Comparison of ENCODE assay signal across 8 cellular contexts in genomic region chr1:43348809-43349593, GRCh38. TPM values are rescaled to one million over a fixed set of nuclear protein-coding genes. Genes with fewer than 3 reads are reported as not detected.
DNase-seq lines count a peak whose midpoint lies in the region; ATAC-seq and TF ChIP-seq lines count a peak whose summit lies in the region.

No MANE protein-coding gene starts in this region.

- no peak for ATAC-seq in HG02623 (IDR thresholded peaks at IDR 0.05; ENCODE audit: unreplicated experiment)
- no peak for ATAC-seq in HG02588 (IDR thresholded peaks at IDR 0.05; ENCODE audit: unreplicated experiment)

- no peaks in the 10 kb centered on the region for H3K9me3 Mint-ChIP-seq in progenitor cell of endocrine pancreas (ENCODE audit: low read depth)

- in situ Hi-C loops in SK-MEL-5 (cut with HindIII; ENCODE audit: low pct_unique_long_range_greater_than_20kb, low sequenced_read_pairs), result no loop called here
- in situ Hi-C loops in astrocyte of the cerebellum (cut with HindIII; ENCODE audit: low sequenced_read_pairs), result no loop called here

- H3K4me2 ChIP-seq in hepatocyte, result peak overlapping the region; percentile 75

- peaks cover 40% of the 10 kb centered on the region for H3K4me1 Mint-ChIP-seq in progenitor cell of endocrine pancreas (ENCODE audit: low read depth)

- DNase-seq in LHCN-M2 (ENCODE audit: low read depth) (peak; percentile 21), SK-MEL-5 (ENCODE audit: low read depth, low spot score) (peak; percentile 87), astrocyte of the cerebellum (ENCODE audit: low read depth) (no peak), hepatocyte (ENCODE audit: low spot score) (peak; percentile 95), progenitor cell of endocrine pancreas (ENCODE audit: low spot score, unreplicated experiment) (peak; percentile 95)

- peak overlapping the region; percentile 62; the same call in 1 of the 2 replicates for H3K4me3 ChIP-seq in GM08714 (ENCODE audit: low read length)
- H3K4me3 ChIP-seq in astrocyte of the cerebellum (ENCODE audit: low read depth, low read length), result peak overlapping the region; percentile 47
- peak overlapping the region; percentile 30 for H3K4me3 ChIP-seq in hepatocyte

- peak overlapping the region; percentile 86 for H3K4me3 Mint-ChIP-seq in progenitor cell of endocrine pancreas (ENCODE audit: low read depth)

- H3K36me3 ChIP-seq in hepatocyte (replicated peaks; ENCODE audit: insufficient read depth, low read depth), result no peaks in the 10 kb centered on the region

- H2AFZ ChIP-seq in hepatocyte, result peak overlapping the region; percentile 63

- H4K20me1 ChIP-seq in hepatocyte (ENCODE audit: insufficient read depth, poor library complexity, severe bottlenecking), result no peaks in the 10 kb centered on the region

- H3K79me2 ChIP-seq in hepatocyte, result no peaks in the 10 kb centered on the region

- peak overlapping the region; percentile 97 for H3K27ac ChIP-seq in hepatocyte

- peaks cover 17% of the 10 kb centered on the region for H3K4me1 ChIP-seq in hepatocyte (ENCODE audit: insufficient read depth)

- 2% methylated on average over 46 of the region's 72 CpGs for WGBS in hepatocyte (ENCODE audit: low lambda C conversion rate, missing lambda C conversion rate)

- no peaks in the 10 kb centered on the region for H3K36me3 Mint-ChIP-seq in progenitor cell of endocrine pancreas (ENCODE audit: insufficient read depth)

- H3K27me3 Mint-ChIP-seq in progenitor cell of endocrine pancreas, result peaks cover 6% of the 10 kb centered on the region

- TF ChIP-seq CTCF in astrocyte of the cerebellum (IDR thresholded peaks at IDR 0.05; ENCODE audit: low read depth, low read length, missing control alignments), result no peak
- no peak for TF ChIP-seq CTCF in hepatocyte (IDR thresholded peaks at IDR 0.05; ENCODE audit: poor library complexity)
- no peak for TF ChIP-seq CTCF in progenitor cell of endocrine pancreas (IDR thresholded peaks at IDR 0.05; ENCODE audit: unreplicated experiment)

- H3K27me3 ChIP-seq in hepatocyte, result no peaks in the 10 kb centered on the region

- no peaks in the 10 kb centered on the region for H3K9me3 ChIP-seq in hepatocyte (ENCODE audit: low read depth)

- H3K27ac Mint-ChIP-seq in progenitor cell of endocrine pancreas, result peak overlapping the region; percentile 100

- no peaks in the 10 kb centered on the region for H3K9me2 ChIP-seq in hepatocyte (replicated peaks; ENCODE audit: insufficient read depth)

RNA-seq across cellular contexts. Expression of gene CDC20, which starts 9.8 kb away (rescaled TPM):
- total RNA-seq in LHCN-M2 (2014; rRNA removed), result 203 and 206 TPM in 2 replicates
- 108 TPM for polyA plus RNA-seq in LHCN-M2 (2012)
- 46.6 and 51.2 TPM in 2 replicates for total RNA-seq in SK-MEL-5 (2014; rRNA removed; shearing (Covaris generic))
- polyA plus RNA-seq in SK-MEL-5 (2015; cell fraction: cytosol; rRNA removed), result 62.0 and 69.7 TPM in 2 replicates
- 62.9 and 97.6 TPM in 2 replicates for polyA plus RNA-seq in SK-MEL-5 (2015; cell fraction: nucleus; rRNA removed)
- total RNA-seq in hepatocyte, result 12.2 and 13.6 TPM in 2 replicates
- polyA plus RNA-seq in hepatocyte, result 19.7 and 21.5 TPM in 2 replicates
- total RNA-seq in progenitor cell of endocrine pancreas, result 49.4 and 50.9 TPM in 2 replicates

RNA-seq across cellular contexts. Expression of gene MPL, which starts 11.4 kb away (rescaled TPM):
- total RNA-seq in LHCN-M2 (2014; rRNA removed) (not detected in 2 replicates), hepatocyte (not detected in 2 replicates), progenitor cell of endocrine pancreas (0.31 TPM in 1 of 2 replicates, not detected in the other)
- not detected for polyA plus RNA-seq in LHCN-M2 (2012)
- not detected in 2 replicates for total RNA-seq in SK-MEL-5 (2014; rRNA removed; shearing (Covaris generic))
- not detected in 2 replicates for polyA plus RNA-seq in SK-MEL-5 (2015; cell fraction: cytosol; rRNA removed)
- not detected in 2 replicates for polyA plus RNA-seq in SK-MEL-5 (2015; cell fraction: nucleus; rRNA removed)
- 0.16 and 0.54 TPM in 2 replicates for polyA plus RNA-seq in hepatocyte

RNA-seq across cellular contexts. Expression of gene ELOVL1, which starts 18.8 kb away (rescaled TPM):
- total RNA-seq in LHCN-M2 (2014; rRNA removed) (84.8 and 88.4 TPM in 2 replicates), hepatocyte (90.8 and 92.4 TPM in 2 replicates), progenitor cell of endocrine pancreas (46.0 and 50.8 TPM in 2 replicates)
- 179 TPM for polyA plus RNA-seq in LHCN-M2 (2012)
- 69.4 and 78.3 TPM in 2 replicates for total RNA-seq in SK-MEL-5 (2014; rRNA removed; shearing (Covaris generic))
- polyA plus RNA-seq in SK-MEL-5 (2015; cell fraction: cytosol; rRNA removed), result 99.1 and 101 TPM in 2 replicates
- 70.6 and 74.9 TPM in 2 replicates for polyA plus RNA-seq in SK-MEL-5 (2015; cell fraction: nucleus; rRNA removed)
- polyA plus RNA-seq in hepatocyte, result 175 and 185 TPM in 2 replicates

RNA-seq across cellular contexts. Expression of gene MED8, which starts 40.6 kb away (rescaled TPM):
- total RNA-seq in LHCN-M2 (2014; rRNA removed) (31.5 and 31.7 TPM in 2 replicates), hepatocyte (58.6 and 60.6 TPM in 2 replicates), progenitor cell of endocrine pancreas (30.2 and 30.4 TPM in 2 replicates)
- 40.8 TPM for polyA plus RNA-seq in LHCN-M2 (2012)
- 41.3 and 46.9 TPM in 2 replicates for total RNA-seq in SK-MEL-5 (2014; rRNA removed; shearing (Covaris generic))
- polyA plus RNA-seq in SK-MEL-5 (2015; cell fraction: cytosol; rRNA removed), result 38.6 and 44.0 TPM in 2 replicates
- polyA plus RNA-seq in SK-MEL-5 (2015; cell fraction: nucleus; rRNA removed), result 51.3 and 53.3 TPM in 2 replicates
- 68.3 and 70.4 TPM in 2 replicates for polyA plus RNA-seq in hepatocyte

RNA-seq across cellular contexts. Expression of gene SZT2, which starts 40.7 kb away (rescaled TPM):
- 12.0 and 14.4 TPM in 2 replicates for total RNA-seq in LHCN-M2 (2014; rRNA removed)
- 6.4 TPM for polyA plus RNA-seq in LHCN-M2 (2012)
- 7.1 and 10.5 TPM in 2 replicates for total RNA-seq in SK-MEL-5 (2014; rRNA removed; shearing (Covaris generic))
- 13.9 and 38.8 TPM in 2 replicates for polyA plus RNA-seq in SK-MEL-5 (2015; cell fraction: cytosol; rRNA removed)
- polyA plus RNA-seq in SK-MEL-5 (2015; cell fraction: nucleus; rRNA removed), result 68.9 and 75.0 TPM in 2 replicates
- total RNA-seq in hepatocyte, result 13.7 and 18.8 TPM in 2 replicates
- polyA plus RNA-seq in hepatocyte, result 13.8 and 14.8 TPM in 2 replicates
- 75.4 and 75.7 TPM in 2 replicates for total RNA-seq in progenitor cell of endocrine pancreas
